In the genomic region with DNA sequence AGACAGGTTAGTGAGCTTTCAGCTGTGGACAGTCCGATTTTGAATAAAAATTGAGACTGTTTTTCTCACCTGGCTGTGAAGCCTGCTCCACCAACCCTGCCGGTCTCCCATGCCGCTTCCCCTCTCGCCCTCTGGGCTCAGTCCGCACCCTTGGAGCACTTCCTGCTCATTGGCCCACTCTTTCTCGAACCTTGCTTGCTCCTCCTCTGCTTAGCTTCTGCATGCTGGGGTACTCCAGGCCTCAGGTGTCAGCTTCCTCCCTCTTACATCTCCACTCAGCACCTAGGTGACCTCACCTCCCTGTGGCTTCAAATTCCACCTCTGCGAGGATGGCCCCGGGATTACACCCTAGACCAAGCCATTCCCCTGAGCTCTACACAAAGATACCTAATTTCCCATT, we compare ENCODE assay signal across 1 cellular context.
TF ChIP-seq lines count a peak whose summit lies in the region.

No MANE protein-coding gene starts in this region.

TF ChIP-seq in GM23338, 12 proteins besides CTCF, POLR2A, EP300 and RAD21 (continued from another document):
- TF ChIP-seq REST (IDR thresholded peaks at IDR 0.05; ENCODE audit: unreplicated experiment) = no peak
- no peak for TF ChIP-seq ZNF114 (CRISPR knock-in tag; IDR thresholded peaks at IDR 0.05)
- TF ChIP-seq POLR2AphosphoS5 (IDR thresholded peaks at IDR 0.05; ENCODE audit: low read depth) = no peak
- TF ChIP-seq JUNB (IDR thresholded peaks at IDR 0.05; ENCODE audit: unreplicated experiment) = no peak
- no peak for TF ChIP-seq ZNF462 (CRISPR knock-in tag; IDR thresholded peaks at IDR 0.05)
- no peak for TF ChIP-seq ZNF331 (CRISPR knock-in tag; IDR thresholded peaks at IDR 0.05; ENCODE audit: low read depth)
